In genomic region chr2:197086500-197086899, GRCh38 we compare ENCODE assay signal across 13 cellular contexts.
DNase-seq lines count a peak whose midpoint lies in the region; ATAC-seq and TF ChIP-seq lines count a peak whose summit lies in the region.
"Had no signal": no experiment of that assay in that cellular context is flagged by ENCODE, and none has a peak within 500 bp of the region (broad histone marks: within the 10 kb centered on the region; RNA-seq: fewer than 3 reads in every experiment).

No MANE protein-coding gene starts in this region.

- peak overlapping the region; percentile 24 to 96 (median 86) for H3K27ac Mint-ChIP-seq in CD14-positive monocyte
- peak overlapping the region; percentile 46 for H3K27ac Mint-ChIP-seq in activated naive CD8-positive, alpha-beta T cell treated with anti-CD3 and anti-CD28 coated beads, Interleukin-2, amount 10 ng/mL, durations not matched to agents 7 days and 5 days
- H3K27ac Mint-ChIP-seq in activated CD4-positive, alpha-beta memory T cell treated with anti-CD3 and anti-CD28 coated beads, Interleukin-2, amount 10 ng/mL, durations not matched to agents 7 days and 5 days: no peak overlapping the region
- H3K27ac Mint-ChIP-seq: activated CD4-positive, alpha-beta memory T cell treated with anti-CD3 and anti-CD28 coated beads for 36 hours; endodermal cell had no signal

- no peak for TF ChIP-seq CTCF in CD14-positive monocyte (IDR thresholded peaks at IDR 0.05)

- peaks cover 0 to 1% (median 0%) of the 10 kb centered on the region in 7 donors for H3K9me3 Mint-ChIP-seq in CD14-positive monocyte
- peaks cover 1% of the 10 kb centered on the region for H3K9me3 Mint-ChIP-seq in activated naive CD8-positive, alpha-beta T cell treated with anti-CD3 and anti-CD28 coated beads, Interleukin-2, amount 10 ng/mL, durations not matched to agents 7 days and 5 days
- H3K9me3 Mint-ChIP-seq in activated CD4-positive, alpha-beta memory T cell treated with anti-CD3 and anti-CD28 coated beads, Interleukin-2, amount 10 ng/mL, durations not matched to agents 7 days and 5 days: no peaks in the 10 kb centered on the region
- H3K9me3 Mint-ChIP-seq: activated CD4-positive, alpha-beta memory T cell treated with anti-CD3 and anti-CD28 coated beads for 36 hours; CD8-positive, alpha-beta memory T cell; endodermal cell had no signal

- POLR2A ChIA-PET in activated naive CD8-positive, alpha-beta T cell treated with anti-CD3 and anti-CD28 coated beads, Interleukin-2, amount 10 ng/mL, durations not matched to agents 7 days and 5 days (lab: Charles Lee): no interaction called here
- POLR2A ChIA-PET in activated CD4-positive, alpha-beta memory T cell treated with anti-CD3 and anti-CD28 coated beads, Interleukin-2, amount 10 ng/mL, durations not matched to agents 7 days and 5 days (lab: Charles Lee): interaction anchor here (1.5 kb wide), 1 partner anchor 159 kb away, joined by 3 read pairs; no protein-coding TSS in a partner anchor

- H3K4me3 Mint-ChIP-seq in CD14-positive monocyte: peak overlapping the region in 1 of 2 donors; percentile 74
- H3K4me3 Mint-ChIP-seq in activated naive CD8-positive, alpha-beta T cell treated with anti-CD3 and anti-CD28 coated beads, Interleukin-2, amount 10 ng/mL, durations not matched to agents 7 days and 5 days: no peak overlapping the region
- no peak overlapping the region for H3K4me3 Mint-ChIP-seq in activated CD4-positive, alpha-beta memory T cell treated with anti-CD3 and anti-CD28 coated beads, Interleukin-2, amount 10 ng/mL, durations not matched to agents 7 days and 5 days
- H3K4me3 Mint-ChIP-seq: activated CD4-positive, alpha-beta memory T cell treated with anti-CD3 and anti-CD28 coated beads for 36 hours; CD8-positive, alpha-beta memory T cell; endodermal cell had no signal

- H3K27me3 Mint-ChIP-seq in CD14-positive monocyte (ENCODE audit: low read depth in 3 of 3): peaks cover 0 to 2% (median 1%) of the 10 kb centered on the region in 3 donors
- no peaks in the 10 kb centered on the region for H3K27me3 Mint-ChIP-seq in activated naive CD8-positive, alpha-beta T cell treated with anti-CD3 and anti-CD28 coated beads, Interleukin-2, amount 10 ng/mL, durations not matched to agents 7 days and 5 days
- no peaks in the 10 kb centered on the region for H3K27me3 Mint-ChIP-seq in activated CD4-positive, alpha-beta memory T cell treated with anti-CD3 and anti-CD28 coated beads, Interleukin-2, amount 10 ng/mL, durations not matched to agents 7 days and 5 days
- H3K27me3 Mint-ChIP-seq: activated CD4-positive, alpha-beta memory T cell treated with anti-CD3 and anti-CD28 coated beads for 36 hours; CD8-positive, alpha-beta memory T cell had no signal

- CTCF ChIA-PET in activated CD4-positive, alpha-beta memory T cell treated with anti-CD3 and anti-CD28 coated beads, Interleukin-2, amount 10 ng/mL, durations not matched to agents 7 days and 5 days (lab: Charles Lee): interaction anchor here (0.7 to 1.3 kb wide), 2 partner anchors 12 to 13 kb away, joined by 3 read pairs; no protein-coding TSS in a partner anchor

- H3K36me3 Mint-ChIP-seq in CD14-positive monocyte: peaks cover 54 to 65% of the 10 kb centered on the region in 2 donors
- H3K36me3 Mint-ChIP-seq in activated naive CD8-positive, alpha-beta T cell treated with anti-CD3 and anti-CD28 coated beads, Interleukin-2, amount 10 ng/mL, durations not matched to agents 7 days and 5 days: peaks cover 63% of the 10 kb centered on the region
- H3K36me3 Mint-ChIP-seq in activated CD4-positive, alpha-beta memory T cell treated with anti-CD3 and anti-CD28 coated beads, Interleukin-2, amount 10 ng/mL, durations not matched to agents 7 days and 5 days (ENCODE audit: low read depth): peaks cover 80% of the 10 kb centered on the region

- ATAC-seq in GM18870 (IDR thresholded peaks at IDR 0.05; ENCODE audit: unreplicated experiment): peak; percentile 58
- ATAC-seq in activated naive CD8-positive, alpha-beta T cell treated with anti-CD3 and anti-CD28 coated beads, Interleukin-2, amount 10 ng/mL, durations not matched to agents 7 days and 5 days (ENCODE audit: low read depth): no peak

- DNase-seq in CD14-positive monocyte (ENCODE audit: low spot score): peak; percentile 58
- DNase-seq in Kasumi-1 (lab: John Stamatoyannopoulos, UW): peak; percentile 19 to 20
- no peak for DNase-seq in activated naive CD8-positive, alpha-beta T cell treated with anti-CD3 and anti-CD28 coated beads, Interleukin-2, amount 10 ng/mL, durations not matched to agents 7 days and 5 days
- no peak for DNase-seq in NCI-H2107 (lab: John Stamatoyannopoulos, UW)
- DNase-seq in putamen (ENCODE audit: low spot score): no peak
- DNase-seq in activated CD4-positive, alpha-beta memory T cell treated with anti-CD3 and anti-CD28 coated beads, Interleukin-2, amount 10 ng/mL, durations not matched to agents 7 days and 5 days: no peak
- no peak for DNase-seq in activated CD4-positive, alpha-beta T cell treated with anti-CD3 and anti-CD28 coated beads, Interleukin-2, amount 50 U/mL, for 1 hour
- DNase-seq: activated CD4-positive, alpha-beta memory T cell treated with anti-CD3 and anti-CD28 coated beads for 36 hours; CD8-positive, alpha-beta memory T cell; endodermal cell; GM23248; Peyer's patch had no signal

- peaks cover 30% of the 10 kb centered on the region for H3K4me1 Mint-ChIP-seq in CD14-positive monocyte
- peaks cover 9% of the 10 kb centered on the region for H3K4me1 Mint-ChIP-seq in activated naive CD8-positive, alpha-beta T cell treated with anti-CD3 and anti-CD28 coated beads, Interleukin-2, amount 10 ng/mL, durations not matched to agents 7 days and 5 days
- H3K4me1 Mint-ChIP-seq in activated CD4-positive, alpha-beta memory T cell treated with anti-CD3 and anti-CD28 coated beads, Interleukin-2, amount 10 ng/mL, durations not matched to agents 7 days and 5 days: no peaks in the 10 kb centered on the region
- H3K4me1 Mint-ChIP-seq: endodermal cell had no signal

- intact Hi-C loops in CD14-positive monocyte (cut with micrococcal nuclease): no loop called here

Comparison
In these comparisons a context has a peak if more than half of its experiments do, and no peak if none do; other contexts are left out.
1. DNase-seq: peak in CD14-positive monocyte (single experiment) and Kasumi-1 (2 of 2); none in activated naive CD8-positive, alpha-beta T cell treated with anti-CD3 and anti-CD28 coated beads, Interleukin-2, amount 10 ng/mL, durations not matched to agents 7 days and 5 days (single experiment), NCI-H2107 (single experiment), putamen (single experiment), activated CD4-positive, alpha-beta memory T cell treated with anti-CD3 and anti-CD28 coated beads, Interleukin-2, amount 10 ng/mL, durations not matched to agents 7 days and 5 days (single experiment) and activated CD4-positive, alpha-beta T cell treated with anti-CD3 and anti-CD28 coated beads, Interleukin-2, amount 50 U/mL, for 1 hour (single experiment).